8 cellular contexts compared by ENCODE assay signal in the genomic region with DNA sequence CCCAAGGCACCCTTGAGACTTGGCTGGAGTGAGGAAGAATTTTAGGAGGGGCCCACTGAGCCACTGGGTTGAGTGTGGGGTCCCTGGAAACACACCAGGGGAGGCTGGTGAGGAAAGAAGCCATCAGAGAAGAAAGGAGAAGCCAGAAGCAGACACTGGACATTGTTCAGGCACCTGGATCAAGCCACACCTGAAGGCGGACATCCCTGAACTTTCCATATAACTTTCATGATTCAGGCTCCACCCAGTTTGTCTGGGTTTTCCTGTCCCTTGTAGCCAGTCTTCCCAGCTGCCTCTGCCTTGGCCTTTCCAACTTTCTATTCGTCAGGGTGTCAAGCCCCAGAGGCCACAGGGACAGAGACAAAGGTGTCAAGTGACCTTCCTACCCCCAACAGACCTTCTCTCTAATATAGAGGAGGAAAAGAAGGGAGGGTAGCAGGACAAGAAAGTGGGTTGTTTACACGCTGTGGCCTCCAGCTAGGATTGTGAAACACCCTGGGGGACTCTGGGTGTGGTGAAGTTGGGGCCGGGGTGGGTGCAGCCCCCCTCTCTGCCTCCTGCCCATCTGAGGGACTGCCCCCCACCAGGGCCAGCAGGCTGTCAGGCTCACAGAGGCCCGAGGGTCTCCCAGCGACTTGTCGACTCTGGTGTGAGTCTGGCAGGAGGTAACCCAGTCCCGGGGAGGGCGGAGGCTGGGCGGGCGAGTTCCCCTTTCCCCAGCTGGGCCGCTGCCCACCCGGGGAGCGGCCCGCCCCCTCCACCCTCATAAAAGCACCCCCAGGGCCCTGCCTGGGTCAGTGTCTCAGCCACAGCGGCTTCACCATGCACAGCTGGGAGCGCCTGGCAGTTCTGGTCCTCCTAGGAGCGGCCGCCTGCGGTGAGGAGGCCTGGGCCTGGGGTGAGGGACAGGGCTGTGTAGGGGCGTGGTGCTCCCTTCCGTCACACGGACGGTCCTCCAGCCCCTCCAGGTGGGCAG. TPM values are rescaled to one million over a fixed set of nuclear protein-coding genes. Genes with fewer than 3 reads are reported as not detected.
A peak's percentile ranks its signal among the peaks of the same experiment; 100 is the strongest.
DNase-seq lines count a peak whose midpoint lies in the region; ATAC-seq and TF ChIP-seq lines count a peak whose summit lies in the region.

CFD (plus strand) TSS at position 797 of the 976 bp plus-strand sequence; CDS start at position 823, 26 bp downstream.

- peak within 1 kb of the TSS; percentile 56 to 57 for H3K9ac ChIP-seq in mucosa of rectum (ENCODE audit: low read depth in 1 of 2, low read length in 2 of 2)

- POLR2A ChIA-PET in A673 (lab: Charles Lee; ENCODE audit: low non-redundant PET), result no interaction called here

- H3K27ac ChIP-seq in A673 (ENCODE audit: low read depth, low read length, poor library complexity, severe bottlenecking), result no peak within 1 kb of the TSS
- H3K27ac ChIP-seq in effector memory CD4-positive, alpha-beta T cell (ENCODE audit: insufficient read depth, low read length, poor library complexity, severe bottlenecking), result no peak within 1 kb of the TSS
- peak within 1 kb of the TSS; percentile 62 to 63 for H3K27ac ChIP-seq in mucosa of rectum (ENCODE audit: low read depth in 2 of 2, low read length in 2 of 2)

- H3K27me3 ChIP-seq in A673 (replicated peaks; ENCODE audit: insufficient read depth, low read depth, low read length, poor library complexity), result no peaks in the 10 kb centered on the region
- H3K27me3 ChIP-seq in effector memory CD4-positive, alpha-beta T cell (replicated peaks; ENCODE audit: control insufficient read depth, insufficient read depth, low read length, poor library complexity, severe bottlenecking), result peaks cover 8% of the 10 kb centered on the region
- no peaks in the 10 kb centered on the region for H3K27me3 ChIP-seq in mucosa of rectum (ENCODE audit: control insufficient read depth in 2 of 2, insufficient read depth in 2 of 2, low read length in 2 of 2)

- CTCF ChIA-PET in A673 (lab: Charles Lee), result no interaction called here

- TF ChIP-seq CTCF in A673 (conservative IDR thresholded peaks at IDR 0.05; ENCODE audit: low read depth, low read length), result no peak

- H3K9me3 ChIP-seq in A673 (ENCODE audit: low read depth, low read length, poor library complexity, severe bottlenecking), result no peaks in the 10 kb centered on the region
- H3K9me3 ChIP-seq in effector memory CD4-positive, alpha-beta T cell (ENCODE audit: control insufficient read depth, low read length), result no peaks in the 10 kb centered on the region
- H3K9me3 ChIP-seq in mucosa of rectum (ENCODE audit: control insufficient read depth in 2 of 2, low read length in 2 of 2), result no peaks in the 10 kb centered on the region

- H3K4me1 ChIP-seq in A673 (ENCODE audit: insufficient read depth, low read length, poor library complexity, severe bottlenecking) (peaks cover 9% of the 10 kb centered on the region), mucosa of rectum (ENCODE audit: control insufficient read depth in 2 of 2, insufficient read depth in 2 of 2, low read length in 2 of 2) (peaks cover 5 to 18% of the 10 kb centered on the region in 2 donors)
- H3K4me1 ChIP-seq in effector memory CD4-positive, alpha-beta T cell (ENCODE audit: control insufficient read depth, insufficient read depth, low read length, poor library complexity, severe bottlenecking), result peaks cover 21% of the 10 kb centered on the region

- no TSS peak for BruUV-seq in A673 (replicated peaks; lab: Mats Ljungman, UMichigan)

- H3K4me3 ChIP-seq in A673 (ENCODE audit: low read depth, low read length, poor library complexity, severe bottlenecking) (peak within 1 kb of the TSS; percentile 51), mucosa of rectum (ENCODE audit: low read length in 2 of 2) (peak within 1 kb of the TSS; percentile 57 to 61)
- peak within 1 kb of the TSS; percentile 40 for H3K4me3 ChIP-seq in effector memory CD4-positive, alpha-beta T cell (ENCODE audit: insufficient read depth, low read depth, low read length, poor library complexity, severe bottlenecking)

- intact Hi-C loops in A673 (cut with micrococcal nuclease; ENCODE audit: unreplicated experiment), result no loop called here

- DNase-seq in A673 (ENCODE audit: low spot score) (no peak), KBM-7 (peak; percentile 82), T-helper 2 cell (no peak), DMS114 treated with DMSO at 0.1 percent for 48 hours (lab: John Stamatoyannopoulos, UW; ENCODE audit: unreplicated experiment) (no peak)
- no peak for DNase-seq in effector memory CD4-positive, alpha-beta T cell
- no peak for DNase-seq in activated T-cell treated with anti-CD3 and anti-CD28 coated beads, Interleukin-2, amount 50 U/mL, for 1 hour

- ATAC-seq in HG02938 (IDR thresholded peaks at IDR 0.05; ENCODE audit: unreplicated experiment), result no peak

- H3K36me3 ChIP-seq in A673 (ENCODE audit: insufficient read depth, low read length, poor library complexity, severe bottlenecking) (no peaks in the 10 kb centered on the region), mucosa of rectum (ENCODE audit: control insufficient read depth in 2 of 2, insufficient read depth in 2 of 2, low read length in 2 of 2) (no peaks in the 10 kb centered on the region)
- no peaks in the 10 kb centered on the region for H3K36me3 ChIP-seq in effector memory CD4-positive, alpha-beta T cell (ENCODE audit: control insufficient read depth, insufficient read depth, low read length)

- in situ Hi-C loops in KBM-7 (cut with MboI; ENCODE audit: low pct_unique_long_range_greater_than_20kb, low sequenced_read_pairs), result no loop called here

RNA-seq across cellular contexts. Expression of gene CFD, which starts in this region (rescaled TPM):
- total RNA-seq in A673 (2021), result 1.1 and 1.4 TPM in 2 replicates

Comparison
In these comparisons a context has a peak if more than half of its experiments do, and no peak if none do; other contexts are left out.
1. H3K27ac ChIP-seq: peak in mucosa of rectum (2 of 2); none in A673 (single experiment) and effector memory CD4-positive, alpha-beta T cell (single experiment).
2. Peak in every context shown above with its lines, with median percentiles within 50 percentile points of each other: H3K4me3 ChIP-seq.